8 cellular contexts compared by ENCODE assay signal in the genomic region with DNA sequence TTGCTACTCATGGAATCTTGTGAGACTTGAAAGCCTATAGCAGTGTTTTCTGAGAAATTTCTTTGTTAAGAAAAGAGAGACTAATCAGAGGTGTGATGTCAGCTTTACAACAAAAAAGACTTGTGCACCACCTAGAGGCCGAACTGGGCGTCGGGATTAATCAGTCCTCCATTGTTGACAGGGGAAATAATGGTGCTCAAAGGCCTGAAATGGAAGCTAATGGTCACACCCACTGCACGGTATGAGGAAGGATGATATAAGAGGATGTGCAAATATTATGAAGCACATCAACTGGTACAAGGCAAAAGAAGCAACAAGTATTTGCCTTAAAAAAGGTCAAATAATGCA.
DNase-seq lines count a peak whose midpoint lies in the region; ATAC-seq and TF ChIP-seq lines count a peak whose summit lies in the region.

No MANE protein-coding gene starts in this region.

- DNase-seq in COLO829 (ENCODE audit: low spot score) (peak; percentile 36), NCI-H1417 treated with DMSO at 0.1 percent for 48 hours (lab: John Stamatoyannopoulos, UW) (peak; percentile 73), SKM-1 treated with dmso at 0.1 percent for 144 hours (lab: John Stamatoyannopoulos, UW; ENCODE audit: unreplicated experiment) (peak; percentile 87), fibroblast of lung (ENCODE audit: low read depth in 2 of 2) (peak; percentile 65 to 71), nucleus accumbens (lab: John Stamatoyannopoulos, UW) (peak in 34 of 56 donors; percentile 1 to 70 (median 12))
- no peak for DNase-seq in effector memory CD4-positive, alpha-beta T cell

- H3K27ac ChIP-seq in fibroblast of lung (ENCODE audit: insufficient read depth, low read length), result no peak overlapping the region
- no peak overlapping the region for H3K27ac ChIP-seq in effector memory CD4-positive, alpha-beta T cell (ENCODE audit: insufficient read depth, low read length, poor library complexity, severe bottlenecking)

- H3K27me3 ChIP-seq in fibroblast of lung (ENCODE audit: control insufficient read depth, insufficient read depth, low read length), result no peaks in the 10 kb centered on the region
- no peaks in the 10 kb centered on the region for H3K27me3 ChIP-seq in effector memory CD4-positive, alpha-beta T cell (replicated peaks; ENCODE audit: control insufficient read depth, insufficient read depth, low read length, poor library complexity, severe bottlenecking)

- no peak overlapping the region for H2AFZ ChIP-seq in fibroblast of lung (ENCODE audit: low read length)

- H3K36me3 ChIP-seq in fibroblast of lung (ENCODE audit: control insufficient read depth, insufficient read depth, low read length), result no peaks in the 10 kb centered on the region
- H3K36me3 ChIP-seq in effector memory CD4-positive, alpha-beta T cell (ENCODE audit: control insufficient read depth, insufficient read depth, low read length), result no peaks in the 10 kb centered on the region

- H3K4me1 ChIP-seq in fibroblast of lung (ENCODE audit: control insufficient read depth, extremely low read depth, insufficient read depth, low read length), result no peaks in the 10 kb centered on the region
- no peaks in the 10 kb centered on the region for H3K4me1 ChIP-seq in effector memory CD4-positive, alpha-beta T cell (ENCODE audit: control insufficient read depth, insufficient read depth, low read length, poor library complexity, severe bottlenecking)

- H3K79me2 ChIP-seq in fibroblast of lung (ENCODE audit: control insufficient read depth, insufficient read depth, low read length), result no peaks in the 10 kb centered on the region

- peak; percentile 91 for ATAC-seq in GM18861 (IDR thresholded peaks at IDR 0.05; ENCODE audit: unreplicated experiment)
- peak; percentile 98 for ATAC-seq in HG02973 (IDR thresholded peaks at IDR 0.05; ENCODE audit: unreplicated experiment)

- H3K4me3 ChIP-seq in fibroblast of lung (replicated peaks in 1 of 4; ENCODE audit: control extremely low read depth in 1 of 4, insufficient read depth in 1 of 4, low read depth in 3 of 4, low read length in 4 of 4), result no peak overlapping the region
- H3K4me3 ChIP-seq in effector memory CD4-positive, alpha-beta T cell (ENCODE audit: insufficient read depth, low read depth, low read length, poor library complexity, severe bottlenecking), result no peak overlapping the region

- H4K20me1 ChIP-seq in fibroblast of lung (ENCODE audit: control insufficient read depth, extremely low read depth, insufficient read depth, low read length), result no peaks in the 10 kb centered on the region

- H3K9me3 ChIP-seq in fibroblast of lung (ENCODE audit: control insufficient read depth, insufficient read depth, low read depth, low read length), result no peaks in the 10 kb centered on the region
- H3K9me3 ChIP-seq in effector memory CD4-positive, alpha-beta T cell (ENCODE audit: control insufficient read depth, low read length), result no peaks in the 10 kb centered on the region

- no peak overlapping the region for H3K9ac ChIP-seq in fibroblast of lung (ENCODE audit: insufficient read depth, low read length)

- TF ChIP-seq CTCF in fibroblast of lung (conservative IDR thresholded peaks at IDR 0.05 in 1 of 2, IDR thresholded peaks at IDR 0.05 in 1 of 2; ENCODE audit: low read depth in 1 of 2, low read length in 2 of 2), result peak; percentile 49 to 81

- no peak overlapping the region for H3K4me2 ChIP-seq in fibroblast of lung (ENCODE audit: extremely low read depth, insufficient read depth, low read length)

Comparison
In these comparisons a context has a peak if more than half of its experiments do, and no peak if none do; other contexts are left out.
1. DNase-seq: peak in COLO829 (single experiment), NCI-H1417 treated with DMSO at 0.1 percent for 48 hours (single experiment), SKM-1 treated with dmso at 0.1 percent for 144 hours (single experiment), fibroblast of lung (2 of 2) and nucleus accumbens (34 of 56); none in effector memory CD4-positive, alpha-beta T cell (0 of 3).